ENCODE assay signal across 11 cellular contexts in genomic region chr13:109744512-109745051, GRCh38. TPM values are rescaled to one million over a fixed set of nuclear protein-coding genes. Genes with fewer than 3 reads are reported as not detected.
DNase-seq lines count a peak whose midpoint lies in the region; ATAC-seq and TF ChIP-seq lines count a peak whose summit lies in the region.
"Had no signal": no experiment of that assay in that cellular context is flagged by ENCODE, and none has a peak within 500 bp of the region (broad histone marks: within the 10 kb centered on the region; RNA-seq: fewer than 3 reads in every experiment).

No MANE protein-coding gene starts in this region.

- no peaks in the 10 kb centered on the region for H3K9me3 Mint-ChIP-seq in activated naive CD4-positive, alpha-beta T cell treated with anti-CD3 and anti-CD28 coated beads, Interleukin-2, amount 50 U/mL, for 72 hours
- H3K9me3 Mint-ChIP-seq: activated T-helper 1 cell treated with anti-CD3 and anti-CD28 coated beads, Interleukin-12 subunit alpha, Interleukin-12 subunit beta, Interleukin-2, Interleukin-4 antibody, amounts not matched to agents 30 ng/mL and 10 ng/mL and 1 ng/mL, durations not matched to agents 14 hours and 24 hours and 36 hours had no signal

- intact Hi-C loops in sigmoid colon (cut with DNase I), result no loop called here

- H3K9me3 ChIP-seq in HUES48 (ENCODE audit: control insufficient read depth, insufficient read depth, low read length) (no peaks in the 10 kb centered on the region), sigmoid colon (no peaks in the 10 kb centered on the region)
- H3K9me3 ChIP-seq: HAP-1 had no signal

- H3K9ac ChIP-seq in HUES48 (ENCODE audit: low read depth, low read length), result no peak overlapping the region

- DNase-seq in fibroblast of peridontal ligament (ENCODE audit: extremely low read depth), result peak; percentile 15
- peak; percentile 82 for DNase-seq in sigmoid colon
- no peak for DNase-seq in activated naive CD4-positive, alpha-beta T cell treated with anti-CD3 and anti-CD28 coated beads, Interleukin-2, amount 50 U/mL, for 72 hours (ENCODE audit: low spot score in 2 of 2)
- DNase-seq in SW 1271 (lab: John Stamatoyannopoulos, UW), result no peak
- DNase-seq in foreskin keratinocyte, result no peak
- DNase-seq: naive B cell had no signal

- 22 to 66% methylated on average over 23 of the region's 23 CpGs for WGBS in sigmoid colon, 2 donors

- TF ChIP-seq EP300 in sigmoid colon (IDR thresholded peaks at IDR 0.05), result no peak

- H3K4me3 ChIP-seq in HUES48 (ENCODE audit: low read depth, low read length), result no peak overlapping the region
- peak overlapping the region in 2 of 4 donors; percentile 4 to 7 for H3K4me3 ChIP-seq in sigmoid colon
- H3K4me3 ChIP-seq: HAP-1 had no signal

- H3K4me1 ChIP-seq in HUES48 (ENCODE audit: control insufficient read depth, insufficient read depth, low read length) (peaks cover 7% of the 10 kb centered on the region), sigmoid colon (peaks cover 0 to 18% (median 16%) of the 10 kb centered on the region in 4 donors), foreskin keratinocyte (peaks cover 11% of the 10 kb centered on the region)
- H3K4me1 ChIP-seq: HAP-1 had no signal

- TF ChIP-seq POLR2A in sigmoid colon (IDR thresholded peaks at IDR 0.05), result no peak

- TF ChIP-seq CTCF in sigmoid colon (IDR thresholded peaks at IDR 0.05) (no peak), foreskin keratinocyte (conservative IDR thresholded peaks at IDR 0.05) (no peak)

- peak overlapping the region; percentile 46 for H3K27ac ChIP-seq in HUES48 (ENCODE audit: low read depth, low read length)
- peak overlapping the region in 2 of 4 donors; percentile 38 to 44 for H3K27ac ChIP-seq in sigmoid colon
- H3K27ac ChIP-seq in foreskin keratinocyte, result no peak overlapping the region

- H3K27ac Mint-ChIP-seq in activated naive CD4-positive, alpha-beta T cell treated with anti-CD3 and anti-CD28 coated beads, Interleukin-2, amount 50 U/mL, for 72 hours, result peak overlapping the region in 1 of 2 donors; percentile 45
- H3K27ac Mint-ChIP-seq: activated T-helper 1 cell treated with anti-CD3 and anti-CD28 coated beads, Interleukin-12 subunit alpha, Interleukin-12 subunit beta, Interleukin-2, Interleukin-4 antibody, amounts not matched to agents 30 ng/mL and 10 ng/mL and 1 ng/mL, durations not matched to agents 14 hours and 24 hours and 36 hours had no signal

- H3K36me3 Mint-ChIP-seq in activated naive CD4-positive, alpha-beta T cell treated with anti-CD3 and anti-CD28 coated beads, Interleukin-2, amount 50 U/mL, for 72 hours, result no peaks in the 10 kb centered on the region
- H3K36me3 Mint-ChIP-seq: naive B cell had no signal

- H3K27me3 ChIP-seq in HUES48 (ENCODE audit: control insufficient read depth, insufficient read depth, low read length), result no peaks in the 10 kb centered on the region
- no peaks in the 10 kb centered on the region for H3K27me3 ChIP-seq in sigmoid colon
- H3K27me3 ChIP-seq in foreskin keratinocyte, result no peaks in the 10 kb centered on the region

- no peak for ATAC-seq in GM21423 (IDR thresholded peaks at IDR 0.05; ENCODE audit: unreplicated experiment)
- ATAC-seq in activated naive CD4-positive, alpha-beta T cell treated with anti-CD3 and anti-CD28 coated beads, Interleukin-2, amount 50 U/mL, for 72 hours, result no peak
- ATAC-seq in foreskin keratinocyte, result no peak

- H3K36me3 ChIP-seq in HUES48 (ENCODE audit: control insufficient read depth, insufficient read depth, low read length) (no peaks in the 10 kb centered on the region), sigmoid colon (no peaks in the 10 kb centered on the region)
- H3K36me3 ChIP-seq: HAP-1 had no signal

TF ChIP-seq in PFSK-1, 5 proteins besides CTCF, POLR2A, EP300 and RAD21:
- no peak for TF ChIP-seq REST (IDR thresholded peaks at IDR 0.05; ENCODE audit: insufficient read depth in 1 of 2, low read depth in 2 of 2, low read length in 2 of 2)
- peak; percentile 87 for TF ChIP-seq FOXP2 (optimal IDR thresholded peaks at IDR 0.05; ENCODE audit: borderline replicate concordance, extremely low read depth, extremely low read length, insufficient read depth)

RNA-seq across cellular contexts. Expression of gene IRS2, which starts 41.8 kb away (rescaled TPM):
- 23.9 TPM for polyA plus RNA-seq in PFSK-1 (2012; ENCODE audit: insufficient read length, low read depth)
- 10 to 100 TPM; 15.3 to 21.9 (median 20.3) TPM for total RNA-seq in sigmoid colon
- polyA plus RNA-seq in sigmoid colon, result 1 to 10 TPM; 3.6 to 8.6 (median 5.8) TPM
- total RNA-seq in activated naive CD4-positive, alpha-beta T cell treated with anti-CD3 and anti-CD28 coated beads, Interleukin-2, amount 50 U/mL, for 72 hours, result 1 to 10 TPM; 2.4 to 3.7 TPM
- total RNA-seq in foreskin keratinocyte, result 4.3 and 4.5 TPM in 2 replicates
- 2.0 and 2.1 TPM in 2 replicates for polyA plus RNA-seq in foreskin keratinocyte

Comparison
In these comparisons a context has a peak if more than half of its experiments do, and no peak if none do; other contexts are left out.
1. DNase-seq: peak in fibroblast of peridontal ligament (single experiment) and sigmoid colon (single experiment); none in activated naive CD4-positive, alpha-beta T cell treated with anti-CD3 and anti-CD28 coated beads, Interleukin-2, amount 50 U/mL, for 72 hours (0 of 2), SW 1271 (0 of 2) and foreskin keratinocyte (0 of 2).